15 cellular contexts compared by ENCODE assay signal in the genomic region with DNA sequence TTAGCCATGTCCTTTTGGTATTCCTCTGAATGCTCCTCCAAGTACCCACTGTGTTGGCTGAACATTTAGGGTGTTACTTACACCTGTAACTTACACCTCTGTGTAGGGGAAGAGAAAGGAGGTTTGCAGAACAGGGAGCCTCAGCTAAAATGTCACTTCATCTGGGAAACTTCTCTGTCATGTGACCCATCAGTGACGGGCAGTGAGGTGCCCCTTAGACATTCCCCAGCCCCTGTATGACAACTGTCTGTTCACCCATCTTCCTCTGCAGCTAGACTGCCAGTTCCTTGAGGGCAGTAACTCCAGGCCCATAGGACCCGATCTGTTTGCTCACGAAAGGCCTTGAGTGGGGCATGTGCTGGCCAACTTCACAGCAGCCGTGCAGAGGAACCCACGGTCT. TPM values are rescaled to one million over a fixed set of nuclear protein-coding genes. Genes with fewer than 3 reads are reported as not detected.
DNase-seq lines count a peak whose midpoint lies in the region; ATAC-seq and TF ChIP-seq lines count a peak whose summit lies in the region.
"Had no signal": no experiment of that assay in that cellular context is flagged by ENCODE, and none has a peak within 500 bp of the region (broad histone marks: within the 10 kb centered on the region; RNA-seq: fewer than 3 reads in every experiment).

No MANE protein-coding gene starts in this region.

- no peak overlapping the region for H3K14ac ChIP-seq in trophoblast cell (ENCODE audit: low read length)

- H3K23ac ChIP-seq in trophoblast cell (ENCODE audit: low read length) = no peak overlapping the region

- H4K91ac ChIP-seq in trophoblast cell (ENCODE audit: low read depth, low read length) = no peak overlapping the region

- no peak overlapping the region for H2BK12ac ChIP-seq in trophoblast cell (ENCODE audit: low read length)

- no peak overlapping the region for H3K18ac ChIP-seq in trophoblast cell (ENCODE audit: low read length)

- no peak overlapping the region for H4K12ac ChIP-seq in trophoblast cell (ENCODE audit: low read depth, low read length)

- H3K4me2 ChIP-seq in trophoblast cell (ENCODE audit: low read length) = no peak overlapping the region
- H3K4me2 ChIP-seq: PC-9 had no signal

- H3K79me2 ChIP-seq in trophoblast cell (ENCODE audit: control insufficient read depth, insufficient read depth, low read length, poor library complexity) = no peaks in the 10 kb centered on the region

- H3K9ac ChIP-seq in trophoblast cell (ENCODE audit: low read length) = no peak overlapping the region

- H3K27me3 ChIP-seq in layer of hippocampus (ENCODE audit: control insufficient read depth, insufficient read depth, low read length) (no peaks in the 10 kb centered on the region), trophoblast cell (ENCODE audit: insufficient read depth, low read length) (no peaks in the 10 kb centered on the region)
- H3K27me3 ChIP-seq: testis had no signal

- peaks cover 1% of the 10 kb centered on the region for H3K79me1 ChIP-seq in trophoblast cell (ENCODE audit: low read length)

- no peaks in the 10 kb centered on the region for H3K9me3 ChIP-seq in trophoblast cell (ENCODE audit: insufficient read depth, low read depth, low read length)
- H3K9me3 ChIP-seq: testis had no signal

- peaks cover 15 to 16% of the 10 kb centered on the region in 2 experiments for H3K4me1 ChIP-seq in trophoblast cell (ENCODE audit: control insufficient read depth in 1 of 2, insufficient read depth in 2 of 2, low read length in 2 of 2)

- no peak for ATAC-seq in GM19035 (IDR thresholded peaks at IDR 0.05; ENCODE audit: unreplicated experiment)
- no peak for ATAC-seq in GM18519 (IDR thresholded peaks at IDR 0.05; ENCODE audit: low FRiP score, unreplicated experiment)
- ATAC-seq in HG02938 (IDR thresholded peaks at IDR 0.05; ENCODE audit: unreplicated experiment) = no peak

- H3K27ac ChIP-seq in C4-2B (peak overlapping the region; percentile 83), angular gyrus (ENCODE audit: low read depth, low read length) (peak overlapping the region; percentile 4), layer of hippocampus (ENCODE audit: low read depth, low read length) (peak overlapping the region; percentile 13), skin epidermis (peak overlapping the region in 15 of 21 experiments; percentile 2 to 79 (median 61)), trophoblast cell (ENCODE audit: low read depth, low read length) (no peak overlapping the region)
- H3K27ac ChIP-seq: PC-9 had no signal

- no peak overlapping the region for H2BK5ac ChIP-seq in trophoblast cell (ENCODE audit: low read depth, low read length, poor library complexity)

- H2BK120ac ChIP-seq in trophoblast cell (ENCODE audit: insufficient read depth, low read length, poor library complexity) = no peak overlapping the region

- no peak overlapping the region for H3K4ac ChIP-seq in trophoblast cell (ENCODE audit: low read depth, low read length)

- H2AFZ ChIP-seq in trophoblast cell (ENCODE audit: insufficient read depth, low read length, poor library complexity) = no peak overlapping the region
- H2AFZ ChIP-seq: PC-9 had no signal

- TF ChIP-seq CTCF in C4-2B (conservative IDR thresholded peaks at IDR 0.05) = no peak

- H2AK5ac ChIP-seq in trophoblast cell (ENCODE audit: low read length) = no peak overlapping the region

- H3K36me3 ChIP-seq in trophoblast cell (ENCODE audit: control insufficient read depth in 1 of 2, insufficient read depth in 2 of 2, low read length in 2 of 2) = no peaks in the 10 kb centered on the region

- H4K8ac ChIP-seq in trophoblast cell (ENCODE audit: low read depth, low read length) = no peak overlapping the region

- no peak for DNase-seq in trophoblast cell
- DNase-seq: activated CD4-positive, alpha-beta memory T cell treated with anti-CD3 and anti-CD28 coated beads, Interleukin-2, amount 10 ng/mL, durations not matched to agents 7 days and 5 days; effector memory CD4-positive, alpha-beta T cell; immature natural killer cell; NCI-H2029; NCI-H526; PC-9; testis had no signal

- H3K4me3 ChIP-seq in skin epidermis (no peak overlapping the region), trophoblast cell (ENCODE audit: low read depth, low read length) (no peak overlapping the region)
- H3K4me3 ChIP-seq: PC-9, testis had no signal

- WGBS in trophoblast cell (ENCODE audit: extremely low coverage, insufficient coverage, insufficient read length) = no CpG with 5 or more reads among the region's 5 CpGs

RNA-seq across cellular contexts. Expression of gene LRIG1, which starts 57.4 kb away (rescaled TPM):
- polyA plus RNA-seq in trophoblast cell (2013) = 0.33 and 0.42 TPM in 2 replicates
